ENCODE assay signal across 10 cellular contexts in genomic region chr17:60364006-60364405, GRCh38. TPM values are rescaled to one million over a fixed set of nuclear protein-coding genes. Genes with fewer than 3 reads are reported as not detected.
"Had no signal": no experiment of that assay in that cellular context is flagged by ENCODE, and none has a peak within 500 bp of the region (broad histone marks: within the 10 kb centered on the region; RNA-seq: fewer than 3 reads in every experiment).

No MANE protein-coding gene starts in this region.

- ATAC-seq: HCT116, K562 had no signal

- FAIRE-seq: H1, H54, K562 had no signal

- DNase-seq: GM23248, H9, HFFc6, KG1 had no signal

- H3K27ac Mint-ChIP-seq: H9 had no signal

- H3K4me3 ChIP-seq: GM23248, K562 had no signal

- H3K9ac ChIP-seq: GM23248 had no signal

- H3K4me3 Mint-ChIP-seq: H9, HFFc6 had no signal

- H3K9me3 Mint-ChIP-seq: H9, HFFc6 had no signal

- H3K27ac ChIP-seq: GM23248, HL-60 had no signal

- H2AFZ ChIP-seq: GM23248 had no signal

RNA-seq across cellular contexts. Expression of gene CHCT1, which starts 58.3 kb away (rescaled TPM):
- total RNA-seq: GM23248, H1, H9, HFFc6, HT1080, K562 had no signal
- polyA plus RNA-seq: GM23248, K562 had no signal
